Comparison of ENCODE assay signal across 11 cellular contexts in genomic region chr10:103443475-103444185, GRCh38. TPM values are rescaled to one million over a fixed set of nuclear protein-coding genes. Genes with fewer than 3 reads are reported as not detected.
A peak's percentile ranks its signal among the peaks of the same experiment; 100 is the strongest.
DNase-seq lines count a peak whose midpoint lies in the region; ATAC-seq and TF ChIP-seq lines count a peak whose summit lies in the region.
"Had no signal": no experiment of that assay in that cellular context is flagged by ENCODE, and none has a peak within 500 bp of the region (broad histone marks: within the 10 kb centered on the region; RNA-seq: fewer than 3 reads in every experiment).

No MANE protein-coding gene starts in this region.

- peaks cover 32% of the 10 kb centered on the region for H3K36me3 Mint-ChIP-seq in neural progenitor cell

- H3K4me2 ChIP-seq in neural progenitor cell = no peak overlapping the region

- ATAC-seq in HG02588 (IDR thresholded peaks at IDR 0.05; ENCODE audit: unreplicated experiment) (no peak), GM21576 (IDR thresholded peaks at IDR 0.05; ENCODE audit: unreplicated experiment) (no peak)

- no peaks in the 10 kb centered on the region for H3K79me2 ChIP-seq in neural progenitor cell (ENCODE audit: low read depth)

- peak overlapping the region; percentile 2 for H3K27ac Mint-ChIP-seq in neural progenitor cell

- no peaks in the 10 kb centered on the region for H3F3A ChIP-seq in neural progenitor cell (ENCODE audit: low read depth)

- DNase-seq in ascending aorta (ENCODE audit: low spot score in 2 of 2) (no peak), neural progenitor cell (ENCODE audit: low spot score) (no peak)
- DNase-seq: CD4-positive, alpha-beta memory T cell; hypothalamus; KBM-7; NCI-H1694; WERI-Rb-1 had no signal

- H3K27me3 ChIP-seq in ascending aorta (no peaks in the 10 kb centered on the region), neural progenitor cell (no peaks in the 10 kb centered on the region)

- no peaks in the 10 kb centered on the region for H3K9me3 Mint-ChIP-seq in neural progenitor cell
- H3K9me3 Mint-ChIP-seq: CD4-positive, alpha-beta memory T cell had no signal

- H3K27me3 Mint-ChIP-seq in neural progenitor cell (ENCODE audit: insufficient read depth, low read depth) = peaks cover 5% of the 10 kb centered on the region
- H3K27me3 Mint-ChIP-seq: CD4-positive, alpha-beta memory T cell had no signal

- no peaks in the 10 kb centered on the region for H4K20me1 ChIP-seq in neural progenitor cell (ENCODE audit: low read depth)

- no peak overlapping the region for H3K4me3 Mint-ChIP-seq in neural progenitor cell

- H3K4me1 Mint-ChIP-seq in neural progenitor cell = no peaks in the 10 kb centered on the region

- H3K9me3 ChIP-seq in ascending aorta (no peaks in the 10 kb centered on the region), neural progenitor cell (ENCODE audit: low read depth) (no peaks in the 10 kb centered on the region)

- H3K27ac ChIP-seq in ascending aorta (peak overlapping the region; percentile 3 to 90), neural progenitor cell (no peak overlapping the region)
- H3K27ac ChIP-seq: epithelial cell of prostate, WERI-Rb-1 had no signal

- no peak overlapping the region for H2AFZ ChIP-seq in neural progenitor cell (replicated peaks)

- no peak for TF ChIP-seq CTCF in ascending aorta (IDR thresholded peaks at IDR 0.05)
- TF ChIP-seq CTCF in neural progenitor cell (IDR thresholded peaks at IDR 0.05) = no peak

- intact Hi-C loops in ascending aorta (cut with DNase I) = no loop called here

- no peak overlapping the region for H3K9ac ChIP-seq in neural progenitor cell

- H3K4me1 ChIP-seq in ascending aorta = peaks cover 29 to 34% of the 10 kb centered on the region in 2 donors
- no peaks in the 10 kb centered on the region for H3K4me1 ChIP-seq in neural progenitor cell

- no peak overlapping the region for H3K4me3 ChIP-seq in ascending aorta
- H3K4me3 ChIP-seq in neural progenitor cell = no peak overlapping the region

- H3K36me3 ChIP-seq in ascending aorta = peaks cover 71 to 86% of the 10 kb centered on the region in 2 donors
- no peaks in the 10 kb centered on the region for H3K36me3 ChIP-seq in neural progenitor cell

RNA-seq across cellular contexts. Expression of gene CALHM2, which starts 8.5 kb away (rescaled TPM):
- total RNA-seq in ascending aorta (124 TPM), neural progenitor cell (ENCODE audit: low replicate concordance) (2.1 TPM in 1 of 2 replicates, not detected in the other)

RNA-seq across cellular contexts. Expression of gene CALHM1, which starts 15.1 kb away (rescaled TPM):
- total RNA-seq in ascending aorta = not detected
- 0.06 TPM in 1 of 2 replicates, not detected in the other for total RNA-seq in neural progenitor cell (ENCODE audit: low replicate concordance)
- total RNA-seq: CD4-positive, alpha-beta memory T cell; mesenteric fat pad had no signal

RNA-seq across cellular contexts. Expression of gene CALHM3, which starts 35.4 kb away (rescaled TPM):
- total RNA-seq in ascending aorta (not detected), neural progenitor cell (ENCODE audit: low replicate concordance) (not detected in 2 replicates)
- total RNA-seq: CD4-positive, alpha-beta memory T cell; mesenteric fat pad had no signal

RNA-seq across cellular contexts. Expression of gene PDCD11, which starts 47.2 kb away (rescaled TPM):
- total RNA-seq in ascending aorta (4.8 TPM), neural progenitor cell (ENCODE audit: low replicate concordance) (42.8 and 44.1 TPM in 2 replicates)

RNA-seq across cellular contexts. Expression of gene ATP5MK, which starts 47.4 kb away (rescaled TPM):
- total RNA-seq in ascending aorta = 481 TPM
- total RNA-seq in neural progenitor cell (ENCODE audit: low replicate concordance) = 166 and 324 TPM in 2 replicates

Comparison
In these comparisons a context has a peak if more than half of its experiments do, and no peak if none do; other contexts are left out.
1. RNA of gene CALHM2, which starts 8.5 kb away (total RNA-seq): 124 TPM in ascending aorta (single experiment); 2.1 TPM in neural progenitor cell; every median in the first group is over 10 times any median in the second.